Comparison of ENCODE assay signal across 1 cellular context in the genomic region with DNA sequence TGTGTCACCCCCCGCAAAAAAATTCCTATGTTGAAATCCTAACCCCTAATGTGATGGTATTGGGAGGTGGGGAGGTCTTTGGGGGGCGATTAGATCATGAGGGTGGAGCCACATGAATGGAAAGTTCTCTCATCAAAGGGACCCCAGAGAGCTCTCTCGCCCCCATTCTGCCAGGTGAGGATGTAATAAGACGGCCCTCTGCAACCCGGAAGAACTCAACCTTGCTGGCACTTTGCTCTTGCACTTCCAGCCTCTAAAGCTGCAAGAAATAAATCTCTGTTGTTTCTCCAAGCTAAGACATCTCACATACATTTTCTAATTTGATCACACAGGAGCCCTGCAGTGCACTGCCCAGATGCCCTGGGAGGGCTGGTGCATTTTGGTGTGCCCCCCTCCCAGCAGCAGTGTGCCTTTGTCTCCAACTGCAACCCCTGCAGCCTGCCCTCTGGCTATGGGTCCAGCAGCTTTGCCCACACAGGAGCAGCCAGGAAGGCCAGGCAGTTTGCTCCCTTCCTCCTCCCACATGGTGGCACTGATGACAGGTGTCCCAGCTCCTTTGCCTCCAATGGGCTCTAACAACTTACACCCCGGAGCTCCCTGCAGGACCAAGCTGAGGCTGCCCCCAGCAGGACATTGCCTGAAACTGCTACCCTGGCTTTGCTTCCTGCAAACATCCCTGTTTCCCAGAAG.
TF ChIP-seq lines count a peak whose summit lies in the region.

No MANE protein-coding gene starts in this region.

TF ChIP-seq in A549, 52 proteins besides CTCF, POLR2A, EP300 and RAD21:
- no peak for TF ChIP-seq JUNB (IDR thresholded peaks at IDR 0.05)
- peak; percentile 87 for TF ChIP-seq SMC3 (IDR thresholded peaks at IDR 0.05)
